15 cellular contexts compared by ENCODE assay signal in the genomic region with DNA sequence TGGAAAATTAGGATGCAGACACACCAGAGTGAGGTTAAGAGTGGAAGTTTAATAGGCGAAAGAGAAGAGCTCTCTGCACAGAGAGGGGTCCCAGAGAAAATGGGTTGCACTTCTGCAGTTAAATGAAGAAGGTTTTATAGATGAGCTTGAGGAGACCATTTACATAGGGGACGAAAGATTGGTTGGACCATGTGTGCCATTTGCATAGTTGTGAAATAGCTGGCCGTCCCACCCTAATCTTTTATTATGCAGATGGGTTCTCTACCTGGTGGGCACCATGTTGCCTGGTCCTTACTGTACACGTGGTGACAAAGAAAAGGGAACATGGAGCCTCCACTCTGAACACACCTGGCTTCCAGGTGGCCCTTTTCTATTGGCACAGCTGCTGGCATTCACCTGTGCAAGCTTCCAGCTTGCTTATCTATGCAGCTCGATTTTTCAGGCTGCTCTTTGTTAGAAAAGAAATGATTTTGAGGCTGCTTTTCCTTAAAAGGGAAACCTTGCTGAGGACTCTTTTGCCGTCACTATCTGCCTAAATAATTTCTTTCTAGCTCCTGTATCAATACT.
A peak's percentile ranks its signal among the peaks of the same experiment; 100 is the strongest.
DNase-seq lines count a peak whose midpoint lies in the region; ATAC-seq and TF ChIP-seq lines count a peak whose summit lies in the region.
"Had no signal": no experiment of that assay in that cellular context is flagged by ENCODE, and none has a peak within 500 bp of the region (broad histone marks: within the 10 kb centered on the region; RNA-seq: fewer than 3 reads in every experiment).

No MANE protein-coding gene starts in this region.

- ATAC-seq in activated T-cell treated with anti-CD3 and anti-CD28 coated beads, Interleukin-2, amount 50 U/mL, for 72 hours (replicated peaks in 1 of 2), result no peak
- no peak for ATAC-seq in WTC11
- ATAC-seq in stimulated activated memory B cell treated with anti-CD40 and anti-IgM and Interleukin-4, amounts not matched to agents 10 μg/mL and 1 μg/mL and 100 μg/mL, for 72 hours, result no peak
- ATAC-seq in activated CD4-positive, CD25-positive, alpha-beta regulatory T cell treated with anti-CD3 and anti-CD28 coated beads, Interleukin-2, amount 50 U/mL, for 24 hours, result no peak

- POLR2A ChIA-PET in WTC11 (lab: Charles Lee), result no interaction called here

- CTCF ChIA-PET in WTC11 (lab: Charles Lee), result interaction anchor here (0.8 to 1.0 kb wide), 2 partner anchors 27 to 62 kb away, joined by 3 to 4 read pairs; no protein-coding TSS in a partner anchor

- H3K4me3 Mint-ChIP-seq in activated T-cell treated with anti-CD3 and anti-CD28 coated beads, Interleukin-2, amount 50 U/mL, for 72 hours, result no peak overlapping the region
- H3K4me3 Mint-ChIP-seq in WTC11, result no peak overlapping the region
- H3K4me3 Mint-ChIP-seq in stimulated activated memory B cell treated with anti-CD40 and anti-IgM and Interleukin-4, amounts not matched to agents 10 μg/mL and 1 μg/mL and 100 μg/mL, for 72 hours, result no peak overlapping the region
- H3K4me3 Mint-ChIP-seq: neural crest cell had no signal

- peaks cover 5 to 16% of the 10 kb centered on the region in 2 donors for H3K36me3 Mint-ChIP-seq in activated T-cell treated with anti-CD3 and anti-CD28 coated beads, Interleukin-2, amount 50 U/mL, for 72 hours (ENCODE audit: insufficient read depth in 2 of 2)
- H3K36me3 Mint-ChIP-seq in WTC11, result no peaks in the 10 kb centered on the region
- peaks cover 30% of the 10 kb centered on the region for H3K36me3 Mint-ChIP-seq in stimulated activated memory B cell treated with anti-CD40 and anti-IgM and Interleukin-4, amounts not matched to agents 10 μg/mL and 1 μg/mL and 100 μg/mL, for 72 hours

- H3K4me1 Mint-ChIP-seq in activated T-cell treated with anti-CD3 and anti-CD28 coated beads, Interleukin-2, amount 50 U/mL, for 72 hours (ENCODE audit: low read depth), result peaks cover 82% of the 10 kb centered on the region
- H3K4me1 Mint-ChIP-seq in WTC11, result peaks cover 59% of the 10 kb centered on the region
- peaks cover 92% of the 10 kb centered on the region for H3K4me1 Mint-ChIP-seq in stimulated activated memory B cell treated with anti-CD40 and anti-IgM and Interleukin-4, amounts not matched to agents 10 μg/mL and 1 μg/mL and 100 μg/mL, for 72 hours

- no peak for TF ChIP-seq CTCF in WTC11 (IDR thresholded peaks at IDR 0.05)

- H3K27me3 Mint-ChIP-seq in activated T-cell treated with anti-CD3 and anti-CD28 coated beads, Interleukin-2, amount 50 U/mL, for 72 hours (ENCODE audit: low read depth), result no peaks in the 10 kb centered on the region
- H3K27me3 Mint-ChIP-seq in WTC11 (ENCODE audit: low read depth), result no peaks in the 10 kb centered on the region
- H3K27me3 Mint-ChIP-seq in stimulated activated memory B cell treated with anti-CD40 and anti-IgM and Interleukin-4, amounts not matched to agents 10 μg/mL and 1 μg/mL and 100 μg/mL, for 72 hours, result no peaks in the 10 kb centered on the region

- DNase-seq in activated T-cell treated with anti-CD3 and anti-CD28 coated beads, Interleukin-2, amount 50 U/mL, for 72 hours, result no peak
- no peak for DNase-seq in activated T-cell treated with anti-CD3 and anti-CD28 coated beads, Interleukin-2, amount 50 U/mL, for 48 hours
- peak; percentile 74 to 95 for DNase-seq in NCI-H2081 (lab: John Stamatoyannopoulos, UW)
- no peak for DNase-seq in WTC11 (ENCODE audit: low spot score)
- no peak for DNase-seq in stimulated activated CD4-positive, alpha-beta T cell treated with anti-CD3 and anti-CD28 coated beads, Interleukin-4, amount 100 ng/mL, for 4 hours
- no peak for DNase-seq in occipital lobe (lab: John Stamatoyannopoulos, UW)
- DNase-seq: activated CD8-positive, alpha-beta memory T cell treated with anti-CD3 and anti-CD28 coated beads, Interleukin-2, amount 50 U/mL, for 48 hours; Calu3; effector memory CD4-positive, alpha-beta T cell; GOT3; hypothalamus; T-helper 2 cell had no signal

- H3K27ac Mint-ChIP-seq in activated T-cell treated with anti-CD3 and anti-CD28 coated beads, Interleukin-2, amount 50 U/mL, for 72 hours, result peak overlapping the region; percentile 89
- H3K27ac Mint-ChIP-seq in WTC11, result no peak overlapping the region
- H3K27ac Mint-ChIP-seq in stimulated activated memory B cell treated with anti-CD40 and anti-IgM and Interleukin-4, amounts not matched to agents 10 μg/mL and 1 μg/mL and 100 μg/mL, for 72 hours, result peak overlapping the region; percentile 74

- no peaks in the 10 kb centered on the region for H3K9me3 Mint-ChIP-seq in activated T-cell treated with anti-CD3 and anti-CD28 coated beads, Interleukin-2, amount 50 U/mL, for 72 hours
- H3K9me3 Mint-ChIP-seq in WTC11, result no peaks in the 10 kb centered on the region
- no peaks in the 10 kb centered on the region for H3K9me3 Mint-ChIP-seq in stimulated activated memory B cell treated with anti-CD40 and anti-IgM and Interleukin-4, amounts not matched to agents 10 μg/mL and 1 μg/mL and 100 μg/mL, for 72 hours
- H3K9me3 Mint-ChIP-seq: neural crest cell had no signal

TF ChIP-seq in WTC11, 78 proteins besides CTCF, POLR2A, EP300 and RAD21:
- TF ChIP-seq HMGA2 (CRISPR knock-in tag; IDR thresholded peaks at IDR 0.05), result no peak
- TF ChIP-seq, protein P1, sequence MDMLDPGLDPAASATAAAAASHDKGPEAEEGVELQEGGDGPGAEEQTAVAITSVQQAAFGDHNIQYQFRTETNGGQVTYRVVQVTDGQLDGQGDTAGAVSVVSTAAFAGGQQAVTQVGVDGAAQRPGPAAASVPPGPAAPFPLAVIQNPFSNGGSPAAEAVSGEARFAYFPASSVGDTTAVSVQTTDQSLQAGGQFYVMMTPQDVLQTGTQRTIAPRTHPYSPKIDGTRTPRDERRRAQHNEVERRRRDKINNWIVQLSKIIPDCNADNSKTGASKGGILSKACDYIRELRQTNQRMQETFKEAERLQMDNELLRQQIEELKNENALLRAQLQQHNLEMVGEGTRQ (CRISPR knock-in tag; IDR thresholded peaks at IDR 0.05), result peak; percentile 23; the same call in 1 of the 2 replicates

Comparison
In these comparisons a context has a peak if more than half of its experiments do, and no peak if none do; other contexts are left out.
1. DNase-seq: peak in NCI-H2081 (2 of 2); none in activated T-cell treated with anti-CD3 and anti-CD28 coated beads, Interleukin-2, amount 50 U/mL, for 72 hours (0 of 2), activated T-cell treated with anti-CD3 and anti-CD28 coated beads, Interleukin-2, amount 50 U/mL, for 48 hours (0 of 2), WTC11 (single experiment), stimulated activated CD4-positive, alpha-beta T cell treated with anti-CD3 and anti-CD28 coated beads, Interleukin-4, amount 100 ng/mL, for 4 hours (0 of 2) and occipital lobe (single experiment).